In the genomic region with DNA sequence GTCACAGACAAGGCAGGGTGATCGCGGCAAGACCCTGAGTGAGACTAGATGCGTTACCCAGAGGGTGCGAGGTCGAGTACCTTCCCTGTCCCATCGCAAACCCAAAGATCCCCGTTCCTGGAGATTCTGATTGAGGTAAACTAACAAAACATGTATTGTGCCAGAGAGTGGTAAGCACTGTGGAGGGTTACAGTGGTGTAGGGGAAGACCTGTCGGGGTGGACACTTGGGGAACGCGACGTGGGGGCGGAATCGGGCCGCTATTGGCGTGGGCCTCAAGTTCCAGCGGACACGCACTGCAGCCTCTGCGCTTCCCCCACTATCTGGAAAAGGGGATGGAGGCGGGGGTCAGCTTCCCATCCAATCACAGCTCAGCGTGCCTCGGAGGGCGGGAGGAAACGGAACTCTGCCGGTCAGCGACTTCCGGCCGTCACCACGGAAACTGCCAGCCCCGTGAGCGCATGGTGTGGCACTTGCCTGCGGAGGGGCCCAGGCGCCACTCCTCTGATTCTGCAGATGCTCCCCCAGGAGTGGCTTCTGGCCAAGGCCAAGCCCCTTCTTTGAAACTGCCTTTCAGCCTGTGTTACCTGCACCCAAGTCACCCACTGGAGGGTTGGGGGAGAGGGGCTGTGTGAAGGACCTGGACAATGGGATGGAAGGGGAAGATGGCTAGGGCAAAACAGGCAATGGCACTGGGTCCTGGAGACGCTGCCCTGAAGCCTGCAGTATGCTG, we compare ENCODE assay signal across 1 cellular context.
A peak's percentile ranks its signal among the peaks of the same experiment; 100 is the strongest.
TF ChIP-seq lines count a peak whose summit lies in the region.

No MANE protein-coding gene starts in this region.

TF ChIP-seq in K562, 482 proteins besides CTCF, POLR2A, EP300 and RAD21 (continued from another document and continues in another):
- TF ChIP-seq IFI16 (CRISPR knock-in tag; IDR thresholded peaks at IDR 0.05): no peak
- TF ChIP-seq, protein P1, sequence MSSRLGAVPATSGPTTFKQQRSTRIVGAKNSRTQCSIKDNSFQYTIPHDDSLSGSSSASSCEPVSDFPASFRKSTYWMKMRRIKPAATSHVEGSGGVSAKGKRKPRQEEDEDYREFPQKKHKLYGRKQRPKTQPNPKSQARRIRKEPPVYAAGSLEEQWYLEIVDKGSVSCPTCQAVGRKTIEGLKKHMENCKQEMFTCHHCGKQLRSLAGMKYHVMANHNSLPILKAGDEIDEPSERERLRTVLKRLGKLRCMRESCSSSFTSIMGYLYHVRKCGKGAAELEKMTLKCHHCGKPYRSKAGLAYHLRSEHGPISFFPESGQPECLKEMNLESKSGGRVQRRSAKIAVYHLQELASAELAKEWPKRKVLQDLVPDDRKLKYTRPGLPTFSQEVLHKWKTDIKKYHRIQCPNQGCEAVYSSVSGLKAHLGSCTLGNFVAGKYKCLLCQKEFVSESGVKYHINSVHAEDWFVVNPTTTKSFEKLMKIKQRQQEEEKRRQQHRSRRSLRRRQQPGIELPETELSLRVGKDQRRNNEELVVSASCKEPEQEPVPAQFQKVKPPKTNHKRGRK (tag; IDR thresholded peaks at IDR 0.05): no peak
- TF ChIP-seq ERF (CRISPR knock-in tag; IDR thresholded peaks at IDR 0.05): no peak
- TF ChIP-seq CREB1 (IDR thresholded peaks at IDR 0.05): no peak; the same call in 1 of the 2 replicates
- TF ChIP-seq CREB1 (CRISPR knock-in tag; IDR thresholded peaks at IDR 0.05): peak; percentile 53; the same call in 1 of the 2 replicates
- no peak for TF ChIP-seq DNMT1 (IDR thresholded peaks at IDR 0.05)
- no peak for TF ChIP-seq NONO (IDR thresholded peaks at IDR 0.05; ENCODE audit: low read depth in 2 of 2, low read length in 1 of 2)
- peak; percentile 78 for TF ChIP-seq MXI1 (IDR thresholded peaks at IDR 0.05; ENCODE audit: low read depth, low read length)
- peak; percentile 50; the same call in 1 of the 2 replicates for TF ChIP-seq ZBTB7A (IDR thresholded peaks at IDR 0.05; ENCODE audit: borderline replicate concordance, control insufficient read depth, low read depth, low read length)
- no peak for TF ChIP-seq MAFG (tag; conservative IDR thresholded peaks at IDR 0.05)
- TF ChIP-seq, protein P2, sequence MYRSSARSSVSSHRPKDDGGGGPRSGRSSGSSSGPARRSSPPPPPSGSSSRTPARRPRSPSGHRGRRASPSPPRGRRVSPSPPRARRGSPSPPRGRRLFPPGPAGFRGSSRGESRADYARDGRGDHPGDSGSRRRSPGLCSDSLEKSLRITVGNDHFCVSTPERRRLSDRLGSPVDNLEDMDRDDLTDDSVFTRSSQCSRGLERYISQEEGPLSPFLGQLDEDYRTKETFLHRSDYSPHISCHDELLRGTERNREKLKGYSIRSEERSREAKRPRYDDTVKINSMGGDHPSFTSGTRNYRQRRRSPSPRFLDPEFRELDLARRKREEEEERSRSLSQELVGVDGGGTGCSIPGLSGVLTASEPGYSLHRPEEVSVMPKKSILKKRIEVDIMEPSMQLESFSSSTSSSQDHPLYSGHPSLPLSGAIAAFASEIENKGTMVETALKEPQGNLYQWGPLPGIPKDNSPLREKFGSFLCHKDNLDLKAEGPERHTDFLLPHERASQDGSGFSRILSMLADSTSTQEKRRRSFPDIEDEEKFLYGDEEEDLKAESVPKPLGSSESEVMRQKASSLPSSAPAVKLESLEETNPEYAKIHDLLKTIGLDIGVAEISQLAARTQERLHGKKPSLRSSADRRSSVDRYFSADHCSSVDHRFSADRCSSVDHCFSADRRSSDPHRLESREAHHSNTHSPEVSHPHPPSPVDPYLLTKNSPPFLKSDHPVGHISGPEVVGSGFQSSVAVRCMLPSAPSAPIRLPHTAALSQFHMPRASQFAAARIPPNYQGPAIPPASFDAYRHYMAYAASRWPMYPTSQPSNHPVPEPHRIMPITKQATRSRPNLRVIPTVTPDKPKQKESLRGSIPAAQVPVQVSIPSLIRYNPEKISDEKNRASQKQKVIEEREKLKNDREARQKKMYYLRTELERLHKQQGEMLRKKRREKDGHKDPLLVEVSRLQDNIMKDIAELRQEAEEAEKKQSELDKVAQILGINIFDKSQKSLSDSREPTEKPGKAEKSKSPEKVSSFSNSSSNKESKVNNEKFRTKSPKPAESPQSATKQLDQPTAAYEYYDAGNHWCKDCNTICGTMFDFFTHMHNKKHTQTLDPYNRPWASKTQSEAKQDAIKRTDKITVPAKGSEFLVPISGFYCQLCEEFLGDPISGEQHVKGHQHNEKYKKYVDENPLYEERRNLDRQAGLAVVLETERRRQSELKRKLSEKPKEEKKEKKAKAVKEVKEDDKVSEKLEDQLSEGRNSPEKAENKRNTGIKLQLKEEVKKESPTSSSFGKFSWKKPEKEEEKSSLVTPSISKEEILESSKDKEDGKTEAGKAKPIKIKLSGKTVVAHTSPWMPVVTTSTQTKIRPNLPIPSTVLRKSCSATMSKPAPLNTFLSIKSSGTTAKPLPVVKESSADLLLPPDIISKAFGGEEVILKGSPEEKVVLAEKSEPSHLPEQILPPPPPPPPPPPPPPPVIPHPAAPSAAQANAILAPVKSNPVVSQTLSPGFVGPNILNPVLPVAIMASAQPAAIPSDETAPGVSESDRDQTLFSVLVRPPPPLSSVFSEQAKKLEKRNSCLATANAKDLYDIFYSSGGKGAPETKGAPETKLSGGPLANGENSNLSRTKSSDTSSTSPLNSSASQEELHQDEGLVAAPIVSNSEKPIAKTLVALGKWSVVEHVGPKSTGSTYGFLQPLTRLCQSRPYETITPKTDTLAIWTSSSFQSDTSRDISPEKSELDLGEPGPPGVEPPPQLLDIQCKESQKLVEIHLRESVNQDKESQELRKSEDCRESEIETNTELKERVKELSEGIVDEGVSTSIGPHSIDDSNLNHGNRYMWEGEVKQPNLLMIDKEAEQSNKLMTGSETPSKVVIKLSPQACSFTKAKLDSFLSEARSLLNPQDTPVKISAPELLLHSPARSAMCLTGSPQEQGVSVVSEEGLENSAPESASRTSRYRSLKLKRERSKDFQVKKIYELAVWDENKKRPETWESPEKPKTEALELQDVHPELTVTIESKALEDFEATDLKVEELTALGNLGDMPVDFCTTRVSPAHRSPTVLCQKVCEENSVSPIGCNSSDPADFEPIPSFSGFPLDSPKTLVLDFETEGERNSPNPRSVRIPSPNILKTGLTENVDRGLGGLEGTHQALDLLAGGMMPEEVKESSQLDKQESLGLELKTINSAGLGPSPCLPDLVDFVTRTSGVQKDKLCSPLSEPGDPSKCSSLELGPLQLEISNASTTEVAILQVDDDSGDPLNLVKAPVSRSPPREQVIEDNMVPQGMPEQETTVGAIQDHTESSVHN (IDR thresholded peaks at IDR 0.05; ENCODE audit: borderline replicate concordance in 1 of 2, low read depth in 1 of 2): no peak
- no peak for TF ChIP-seq CREBBP (IDR thresholded peaks at IDR 0.05; ENCODE audit: low read depth, low read length)
- no peak for TF ChIP-seq TFAM (CRISPR knock-in tag; conservative IDR thresholded peaks at IDR 0.05)
- TF ChIP-seq, protein P3, sequence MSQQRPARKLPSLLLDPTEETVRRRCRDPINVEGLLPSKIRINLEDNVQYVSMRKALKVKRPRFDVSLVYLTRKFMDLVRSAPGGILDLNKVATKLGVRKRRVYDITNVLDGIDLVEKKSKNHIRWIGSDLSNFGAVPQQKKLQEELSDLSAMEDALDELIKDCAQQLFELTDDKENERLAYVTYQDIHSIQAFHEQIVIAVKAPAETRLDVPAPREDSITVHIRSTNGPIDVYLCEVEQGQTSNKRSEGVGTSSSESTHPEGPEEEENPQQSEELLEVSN (IDR thresholded peaks at IDR 0.05; ENCODE audit: borderline replicate concordance in 1 of 2, extremely low read depth in 1 of 2, insufficient read depth in 1 of 2, insufficient read length in 1 of 2, low read depth in 1 of 2, low read length in 1 of 2, poor library complexity in 1 of 2, severe bottlenecking in 1 of 2): peak; percentile 99
- TF ChIP-seq, protein P4, sequence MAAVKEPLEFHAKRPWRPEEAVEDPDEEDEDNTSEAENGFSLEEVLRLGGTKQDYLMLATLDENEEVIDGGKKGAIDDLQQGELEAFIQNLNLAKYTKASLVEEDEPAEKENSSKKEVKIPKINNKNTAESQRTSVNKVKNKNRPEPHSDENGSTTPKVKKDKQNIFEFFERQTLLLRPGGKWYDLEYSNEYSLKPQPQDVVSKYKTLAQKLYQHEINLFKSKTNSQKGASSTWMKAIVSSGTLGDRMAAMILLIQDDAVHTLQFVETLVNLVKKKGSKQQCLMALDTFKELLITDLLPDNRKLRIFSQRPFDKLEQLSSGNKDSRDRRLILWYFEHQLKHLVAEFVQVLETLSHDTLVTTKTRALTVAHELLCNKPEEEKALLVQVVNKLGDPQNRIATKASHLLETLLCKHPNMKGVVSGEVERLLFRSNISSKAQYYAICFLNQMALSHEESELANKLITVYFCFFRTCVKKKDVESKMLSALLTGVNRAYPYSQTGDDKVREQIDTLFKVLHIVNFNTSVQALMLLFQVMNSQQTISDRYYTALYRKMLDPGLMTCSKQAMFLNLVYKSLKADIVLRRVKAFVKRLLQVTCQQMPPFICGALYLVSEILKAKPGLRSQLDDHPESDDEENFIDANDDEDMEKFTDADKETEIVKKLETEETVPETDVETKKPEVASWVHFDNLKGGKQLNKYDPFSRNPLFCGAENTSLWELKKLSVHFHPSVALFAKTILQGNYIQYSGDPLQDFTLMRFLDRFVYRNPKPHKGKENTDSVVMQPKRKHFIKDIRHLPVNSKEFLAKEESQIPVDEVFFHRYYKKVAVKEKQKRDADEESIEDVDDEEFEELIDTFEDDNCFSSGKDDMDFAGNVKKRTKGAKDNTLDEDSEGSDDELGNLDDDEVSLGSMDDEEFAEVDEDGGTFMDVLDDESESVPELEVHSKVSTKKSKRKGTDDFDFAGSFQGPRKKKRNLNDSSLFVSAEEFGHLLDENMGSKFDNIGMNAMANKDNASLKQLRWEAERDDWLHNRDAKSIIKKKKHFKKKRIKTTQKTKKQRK (IDR thresholded peaks at IDR 0.05; ENCODE audit: borderline replicate concordance, low read depth, low read length): no peak
- peak; percentile 59 for TF ChIP-seq NFIC (IDR thresholded peaks at IDR 0.05)
- TF ChIP-seq TEAD4 (IDR thresholded peaks at IDR 0.05; ENCODE audit: low read length): no peak; the same call in 1 of the 2 replicates
- TF ChIP-seq TEAD4 (CRISPR knock-in tag; IDR thresholded peaks at IDR 0.05; ENCODE audit: borderline replicate concordance): no peak
- no peak for TF ChIP-seq NR4A1 (CRISPR knock-in tag; IDR thresholded peaks at IDR 0.05)
- TF ChIP-seq NR4A1 (tag; IDR thresholded peaks at IDR 0.05): peak; percentile 81; the same call in 1 of the 2 replicates
- peak; percentile 98 for TF ChIP-seq MYC (IDR thresholded peaks at IDR 0.05; ENCODE audit: low read depth, low read length)
- TF ChIP-seq MYC (CRISPR knock-in tag; IDR thresholded peaks at IDR 0.05; ENCODE audit: borderline replicate concordance, low read depth): peak; percentile 71; the same call in 1 of the 2 replicates
- TF ChIP-seq RFX7 (CRISPR knock-in tag; IDR thresholded peaks at IDR 0.05): no peak
- TF ChIP-seq, protein P5, sequence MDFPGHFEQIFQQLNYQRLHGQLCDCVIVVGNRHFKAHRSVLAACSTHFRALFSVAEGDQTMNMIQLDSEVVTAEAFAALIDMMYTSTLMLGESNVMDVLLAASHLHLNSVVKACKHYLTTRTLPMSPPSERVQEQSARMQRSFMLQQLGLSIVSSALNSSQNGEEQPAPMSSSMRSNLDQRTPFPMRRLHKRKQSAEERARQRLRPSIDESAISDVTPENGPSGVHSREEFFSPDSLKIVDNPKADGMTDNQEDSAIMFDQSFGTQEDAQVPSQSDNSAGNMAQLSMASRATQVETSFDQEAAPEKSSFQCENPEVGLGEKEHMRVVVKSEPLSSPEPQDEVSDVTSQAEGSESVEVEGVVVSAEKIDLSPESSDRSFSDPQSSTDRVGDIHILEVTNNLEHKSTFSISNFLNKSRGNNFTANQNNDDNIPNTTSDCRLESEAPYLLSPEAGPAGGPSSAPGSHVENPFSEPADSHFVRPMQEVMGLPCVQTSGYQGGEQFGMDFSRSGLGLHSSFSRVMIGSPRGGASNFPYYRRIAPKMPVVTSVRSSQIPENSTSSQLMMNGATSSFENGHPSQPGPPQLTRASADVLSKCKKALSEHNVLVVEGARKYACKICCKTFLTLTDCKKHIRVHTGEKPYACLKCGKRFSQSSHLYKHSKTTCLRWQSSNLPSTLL (IDR thresholded peaks at IDR 0.05): no peak
- no peak for TF ChIP-seq FOXJ3 (CRISPR knock-in tag; IDR thresholded peaks at IDR 0.05)
- TF ChIP-seq FOXK1 (CRISPR knock-in tag; IDR thresholded peaks at IDR 0.05; ENCODE audit: borderline replicate concordance): 0 out of 2 replicates have a peak, but pooled peaks have one; percentile 69
- no peak for TF ChIP-seq CBX8 (IDR thresholded peaks at IDR 0.05; ENCODE audit: borderline replicate concordance, extremely low read depth, low read depth, low read length, poor library complexity, severe bottlenecking)
- TF ChIP-seq RCOR1 (IDR thresholded peaks at IDR 0.05; ENCODE audit: borderline replicate concordance in 1 of 2, low read depth in 2 of 2, low read length in 2 of 2): peak in 1 of 2 experiments; percentile 70; a peak in 1 of 4 replicates
- TF ChIP-seq PML (IDR thresholded peaks at IDR 0.05; ENCODE audit: low read length): peak; percentile 79
- TF ChIP-seq MEF2D (tag; conservative IDR thresholded peaks at IDR 0.05; ENCODE audit: low read depth): peak; percentile 44; the same call in 1 of the 2 replicates
- TF ChIP-seq NCOA2 (IDR thresholded peaks at IDR 0.05; ENCODE audit: partially characterized antibody in 2 of 2): no peak
- TF ChIP-seq TEAD1 (CRISPR knock-in tag; IDR thresholded peaks at IDR 0.05): peak; percentile 7 to 69; a peak in 2 of 4 replicates
- TF ChIP-seq ZNF253 (CRISPR knock-in tag; conservative IDR thresholded peaks at IDR 0.05): 0 out of 2 replicates have a peak, but pooled peaks have one; percentile 15
- TF ChIP-seq SOX6 (IDR thresholded peaks at IDR 0.05): 0 out of 2 replicates have a peak, but pooled peaks have one; percentile 44
- TF ChIP-seq LCOR (CRISPR knock-in tag; IDR thresholded peaks at IDR 0.05): no peak; the same call in 1 of the 2 replicates
- TF ChIP-seq, protein P6, sequence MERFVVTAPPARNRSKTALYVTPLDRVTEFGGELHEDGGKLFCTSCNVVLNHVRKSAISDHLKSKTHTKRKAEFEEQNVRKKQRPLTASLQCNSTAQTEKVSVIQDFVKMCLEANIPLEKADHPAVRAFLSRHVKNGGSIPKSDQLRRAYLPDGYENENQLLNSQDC (CRISPR knock-in tag; IDR thresholded peaks at IDR 0.05): no peak
- TF ChIP-seq FOS (IDR thresholded peaks at IDR 0.05; ENCODE audit: extremely low read depth, insufficient read length): peak; percentile 56
- no peak for TF ChIP-seq ZNF583 (CRISPR knock-in tag; IDR thresholded peaks at IDR 0.05)
- 0 out of 2 replicates have a peak, but pooled peaks have one; percentile 52 for TF ChIP-seq SMAD4 (CRISPR knock-in tag; conservative IDR thresholded peaks at IDR 0.05)
- peak; percentile 87 for TF ChIP-seq SP1 (CRISPR knock-in tag; IDR thresholded peaks at IDR 0.05)
- TF ChIP-seq MAFF (IDR thresholded peaks at IDR 0.05; ENCODE audit: low read length): no peak
- TF ChIP-seq C11orf30 (IDR thresholded peaks at IDR 0.05; ENCODE audit: low read depth): peak; percentile 61
- no peak for TF ChIP-seq ARID1B (IDR thresholded peaks at IDR 0.05)
- TF ChIP-seq ZNF785 (CRISPR knock-in tag; IDR thresholded peaks at IDR 0.05): no peak
- no peak for TF ChIP-seq RHOXF2B (CRISPR knock-in tag; conservative IDR thresholded peaks at IDR 0.05)
- no peak for TF ChIP-seq KHSRP (IDR thresholded peaks at IDR 0.05)
- peak in 1 of 2 experiments; percentile 78; a peak in 1 of 4 replicates for TF ChIP-seq KDM4B (IDR thresholded peaks at IDR 0.05; ENCODE audit: borderline replicate concordance in 2 of 2, low read depth in 1 of 2)
- no peak for TF ChIP-seq ZNF717 (CRISPR knock-in tag; IDR thresholded peaks at IDR 0.05)
- no peak for TF ChIP-seq CAMTA2 (CRISPR knock-in tag; conservative IDR thresholded peaks at IDR 0.05)
